ENCODE assay signal across 1 cellular context in genomic region chr2:44167311-44167907, GRCh38.
TF ChIP-seq lines count a peak whose summit lies in the region.

No MANE protein-coding gene starts in this region.

TF ChIP-seq in HepG2, 621 proteins besides CTCF, POLR2A, EP300 and RAD21 (continued from another document and continues in another):
- no peak for TF ChIP-seq KIAA2018 (CRISPR knock-in tag; IDR thresholded peaks at IDR 0.05; ENCODE audit: borderline replicate concordance)
- no peak for TF ChIP-seq NR2F2 (IDR thresholded peaks at IDR 0.05; ENCODE audit: borderline replicate concordance, low read depth)
- peak; percentile 98 for TF ChIP-seq ZKSCAN8 (CRISPR knock-in tag; IDR thresholded peaks at IDR 0.05; ENCODE audit: borderline replicate concordance)
- TF ChIP-seq CBX1 (IDR thresholded peaks at IDR 0.05; ENCODE audit: low read depth), result peak; percentile 78
- no peak for TF ChIP-seq REPIN1 (CRISPR knock-in tag; IDR thresholded peaks at IDR 0.05; ENCODE audit: borderline replicate concordance, low read depth)
- TF ChIP-seq PRDM10 (CRISPR knock-in tag; IDR thresholded peaks at IDR 0.05; ENCODE audit: low read depth), result no peak
- TF ChIP-seq MBNL3 (CRISPR knock-in tag; conservative IDR thresholded peaks at IDR 0.05), result no peak
- TF ChIP-seq CBFB (CRISPR knock-in tag; IDR thresholded peaks at IDR 0.05), result no peak
- no peak for TF ChIP-seq ZNF564 (CRISPR knock-in tag; IDR thresholded peaks at IDR 0.05)
- no peak for TF ChIP-seq GPBP1L1 (CRISPR knock-in tag; IDR thresholded peaks at IDR 0.05)
- no peak for TF ChIP-seq ARNT2 (CRISPR knock-in tag; IDR thresholded peaks at IDR 0.05; ENCODE audit: low read depth)
- TF ChIP-seq ZNF337 (CRISPR knock-in tag; IDR thresholded peaks at IDR 0.05; ENCODE audit: borderline replicate concordance, low read depth), result no peak
- TF ChIP-seq POGK (CRISPR knock-in tag; conservative IDR thresholded peaks at IDR 0.05), result no peak
- no peak for TF ChIP-seq NBN (conservative IDR thresholded peaks at IDR 0.05)
- TF ChIP-seq SIN3A (IDR thresholded peaks at IDR 0.05; ENCODE audit: borderline replicate concordance, low read depth, low read length), result peak; percentile 38; the same call in 1 of the 2 replicates
- TF ChIP-seq ZNF703 (CRISPR knock-in tag; IDR thresholded peaks at IDR 0.05; ENCODE audit: borderline replicate concordance), result no peak
- no peak for TF ChIP-seq ZNF33B (CRISPR knock-in tag; IDR thresholded peaks at IDR 0.05)
- no peak for TF ChIP-seq CREB1 (IDR thresholded peaks at IDR 0.05)
- no peak for TF ChIP-seq CREB1 (CRISPR knock-in tag; IDR thresholded peaks at IDR 0.05)
- peak; percentile 25; the same call in 1 of the 2 replicates for TF ChIP-seq ISL2 (CRISPR knock-in tag; IDR thresholded peaks at IDR 0.05)
- TF ChIP-seq ZNF432 (CRISPR knock-in tag; IDR thresholded peaks at IDR 0.05; ENCODE audit: borderline replicate concordance), result no peak
- no peak for TF ChIP-seq SMYD3 (CRISPR knock-in tag; IDR thresholded peaks at IDR 0.05)
- no peak for TF ChIP-seq ZNF331 (CRISPR knock-in tag; IDR thresholded peaks at IDR 0.05)
- TF ChIP-seq NCOA5 (CRISPR knock-in tag; IDR thresholded peaks at IDR 0.05), result no peak
- TF ChIP-seq NONO (IDR thresholded peaks at IDR 0.05), result no peak
- no peak; the same call in 1 of the 2 replicates for TF ChIP-seq NONO (CRISPR knock-in tag; conservative IDR thresholded peaks at IDR 0.05)
- TF ChIP-seq FOXM1 (CRISPR knock-in tag; IDR thresholded peaks at IDR 0.05), result no peak
- no peak for TF ChIP-seq BCL3 (CRISPR knock-in tag; IDR thresholded peaks at IDR 0.05)
- TF ChIP-seq ZNF20 (CRISPR knock-in tag; IDR thresholded peaks at IDR 0.05), result 0 out of 2 replicates have a peak, but pooled peaks have one; percentile 31
- no peak for TF ChIP-seq GLMP (CRISPR knock-in tag; IDR thresholded peaks at IDR 0.05; ENCODE audit: borderline replicate concordance)
- TF ChIP-seq EHMT2 (IDR thresholded peaks at IDR 0.05; ENCODE audit: borderline replicate concordance, low read depth, low read length), result no peak
- TF ChIP-seq CBX2 (IDR thresholded peaks at IDR 0.05; ENCODE audit: low read depth, low read length), result no peak
- TF ChIP-seq CBX2 (CRISPR knock-in tag; IDR thresholded peaks at IDR 0.05; ENCODE audit: low read depth), result no peak
- TF ChIP-seq KAT8 (CRISPR knock-in tag; IDR thresholded peaks at IDR 0.05), result peak; percentile 92
- TF ChIP-seq ZNF326 (CRISPR knock-in tag; IDR thresholded peaks at IDR 0.05; ENCODE audit: borderline replicate concordance), result no peak
- no peak for TF ChIP-seq FOXJ3 (CRISPR knock-in tag; IDR thresholded peaks at IDR 0.05; ENCODE audit: borderline replicate concordance)
- peak; percentile 89 for TF ChIP-seq PHF20 (CRISPR knock-in tag; IDR thresholded peaks at IDR 0.05)
- TF ChIP-seq ZNF605 (CRISPR knock-in tag; IDR thresholded peaks at IDR 0.05), result no peak
- TF ChIP-seq THRA (CRISPR knock-in tag; IDR thresholded peaks at IDR 0.05; ENCODE audit: borderline replicate concordance), result peak; percentile 20; the same call in 1 of the 2 replicates
- TF ChIP-seq ZNF232 (CRISPR knock-in tag; IDR thresholded peaks at IDR 0.05; ENCODE audit: borderline replicate concordance), result peak; percentile 22; the same call in 1 of the 2 replicates
- no peak for TF ChIP-seq ONECUT2 (CRISPR knock-in tag; IDR thresholded peaks at IDR 0.05)
- 0 out of 2 replicates have a peak, but pooled peaks have one; percentile 26 for TF ChIP-seq ZNF780A (CRISPR knock-in tag; IDR thresholded peaks at IDR 0.05)
- TF ChIP-seq RFX1 (IDR thresholded peaks at IDR 0.05), result no peak
- no peak for TF ChIP-seq ERF (CRISPR knock-in tag; IDR thresholded peaks at IDR 0.05)
